Comparison of ENCODE assay signal across 8 cellular contexts in the genomic region with DNA sequence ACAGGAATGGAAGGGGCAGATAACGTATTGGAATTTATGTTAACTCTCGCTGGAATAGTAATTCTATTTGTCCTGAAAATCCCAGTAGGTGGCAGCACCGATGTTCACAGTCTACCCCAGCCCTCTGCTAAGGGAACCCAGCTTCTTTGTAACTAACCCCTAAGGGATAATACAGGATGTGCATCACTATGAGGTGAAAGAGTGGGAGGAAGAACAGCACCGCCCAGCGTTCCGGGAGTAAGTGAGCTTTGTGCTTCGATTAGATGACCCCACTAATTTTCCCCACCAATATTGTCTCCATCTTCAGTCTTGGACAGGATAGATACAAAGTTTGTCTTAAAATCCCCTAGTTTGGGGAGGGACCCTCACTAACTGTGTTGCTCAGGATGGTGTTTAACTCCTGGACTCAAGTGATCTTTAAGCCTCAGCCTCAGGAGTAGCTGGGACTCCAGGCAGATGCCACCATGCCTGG. TPM values are rescaled to one million over a fixed set of nuclear protein-coding genes. Genes with fewer than 3 reads are reported as not detected.
DNase-seq lines count a peak whose midpoint lies in the region; ATAC-seq, FAIRE-seq and TF ChIP-seq lines count a peak whose summit lies in the region.

No MANE protein-coding gene starts in this region.

- SMC1A ChIA-PET in GM12878 (lab: Charles Lee; ENCODE audit: uncharacterized antibody, unreplicated experiment): interaction anchor here (0.6 to 9.8 kb wide), 23 partner anchors 10 to 680 kb away, joined by 3 to 215 read pairs (median 4); partner anchors contain the start of gene FOXJ2

- ATAC-seq in HG02678 (IDR thresholded peaks at IDR 0.05; ENCODE audit: unreplicated experiment) (peak; percentile 85), GM12878 (peak; percentile 92), gastrocnemius medialis (peak; percentile 82)

- intact Hi-C loops in GM12878 (cut with micrococcal nuclease; ENCODE audit: unreplicated experiment) (loop anchor here (1.0 to 10.0 kb wide), 4 partner anchors 38 to 152 kb away; partner anchors contain the start of gene NECAP1), gastrocnemius medialis (cut with DNase I; ENCODE audit: low total_unique reads) (loop anchor here (2.0 kb wide), 1 partner anchor 62 kb away; no protein-coding TSS in a partner anchor)

- whole genome bisulfite sequencing in GM12878 (ENCODE audit: insufficient coverage, insufficient replicate concordance, low lambda C conversion rate, missing lambda C conversion rate): under 1% methylated on average over 7 of the region's 7 CpGs

- TF ChIP-seq RAD21 in GM12878 (IDR thresholded peaks at IDR 0.05; ENCODE audit: insufficient read depth, low read depth, low read length): peak; percentile 79

- peak overlapping the region; percentile 37; the same call in 1 of the 2 replicates for H2AFZ ChIP-seq in GM12878 (ENCODE audit: control insufficient read depth, low read depth, low read length)

- peaks cover 0 to 17% of the 10 kb centered on the region in 2 experiments; a peak in 3 of 4 replicates for H3K36me3 ChIP-seq in GM12878 (ENCODE audit: control insufficient read depth in 2 of 2, insufficient read depth in 2 of 2, low read length in 1 of 2)
- no peaks in the 10 kb centered on the region for H3K36me3 ChIP-seq in gastrocnemius medialis

- TSS peak; percentile 97 for BruUV-seq in GM12878 (replicated peaks; lab: Mats Ljungman, UMichigan)

- peak; percentile 89 for FAIRE-seq in GM12878 (lab: Jason Lieb, UNC)

- TF ChIP-seq CTCF in GM12875 (IDR thresholded peaks at IDR 0.05; ENCODE audit: borderline replicate concordance, insufficient read depth, low read depth, low read length) (peak; percentile 66; the same call in 1 of the 2 replicates), GM12878 (IDR thresholded peaks at IDR 0.05 in 2 of 3, conservative IDR thresholded peaks at IDR 0.05 in 1 of 3; ENCODE audit: control insufficient read depth in 2 of 3, extremely low read depth in 1 of 3, insufficient read depth in 1 of 3, low read depth in 3 of 3, low read length in 3 of 3) (peak; percentile 61 to 77 (median 70); a peak in 5 of 6 replicates), gastrocnemius medialis (IDR thresholded peaks at IDR 0.05 in 4 of 5, conservative IDR thresholded peaks at IDR 0.05 in 1 of 5) (peak; percentile 34 to 54 (median 47))

- POLR2A ChIA-PET in GM12878 (lab: Charles Lee): interaction anchor here (1.0 to 6.3 kb wide), 6 partner anchors 15 to 60 kb away, joined by 3 to 180 read pairs (median 14); no protein-coding TSS in a partner anchor

- H3K27me3 ChIP-seq in GM12878 (replicated peaks in 1 of 2; ENCODE audit: control insufficient read depth in 2 of 2, insufficient read depth in 2 of 2, low read length in 1 of 2) (no peaks in the 10 kb centered on the region), gastrocnemius medialis (peaks cover 0 to 6% (median 0%) of the 10 kb centered on the region in 3 donors)

- H3K27ac ChIP-seq in GM12878 (ENCODE audit: control insufficient read depth, insufficient read depth): peak overlapping the region; percentile 86
- peak overlapping the region; percentile 78 to 88 (median 84) for H3K27ac ChIP-seq in gastrocnemius medialis

- TF ChIP-seq EP300 in GM12878 (IDR thresholded peaks at IDR 0.05; ENCODE audit: borderline replicate concordance in 1 of 2, control insufficient read depth in 1 of 2, low read depth in 2 of 2, low read length in 2 of 2): no peak

- in situ Hi-C loops in GM12878 (cut with MboI) (loop anchor here (5.0 kb wide), 2 partner anchors 34 to 59 kb away; no protein-coding TSS in a partner anchor), gastrocnemius medialis (cut with MboI; ENCODE audit: low sequenced_read_pairs in 4 of 4) (loop anchor here in 1 of 4 donors (10.0 kb wide), 1 partner anchor 62 kb away; no protein-coding TSS in a partner anchor)

- H3K4me1 ChIP-seq in GM12878 (ENCODE audit: control insufficient read depth, insufficient read depth, low read length) (no peaks in the 10 kb centered on the region), gastrocnemius medialis (peaks cover 0 to 10% of the 10 kb centered on the region in 2 donors)

- H3K79me2 ChIP-seq in GM12878 (ENCODE audit: control insufficient read depth, insufficient read depth, low read length): peaks cover 36% of the 10 kb centered on the region

- H3K4me2 ChIP-seq in GM12878 (ENCODE audit: control insufficient read depth, insufficient read depth): peak overlapping the region; percentile 72

- CTCF ChIA-PET in GM12878 (lab: Yijun Ruan, JAX): interaction anchor here (0.6 to 8.1 kb wide), 31 partner anchors 12 to 297 kb away, joined by 3 to 191 read pairs (median 6); partner anchors contain the start of genes CLEC4C and NECAP1

- H3K9me3 ChIP-seq in GM12878 (replicated peaks; ENCODE audit: control insufficient read depth, insufficient read depth, low read length) (no peaks in the 10 kb centered on the region), gastrocnemius medialis (no peaks in the 10 kb centered on the region)

- peak overlapping the region; percentile 88 for H3K9ac ChIP-seq in GM12878 (ENCODE audit: control insufficient read depth, insufficient read depth, low read length)

- RAD21 ChIA-PET in GM12878 (lab: Charles Lee; ENCODE audit: unreplicated experiment): interaction anchor here (0.9 to 6.3 kb wide), 16 partner anchors 10 to 145 kb away, joined by 3 to 169 read pairs (median 8); no protein-coding TSS in a partner anchor

- TF ChIP-seq POLR2A in GM12878 (IDR thresholded peaks at IDR 0.05; ENCODE audit: low read depth, low read length) (no peak), gastrocnemius medialis (IDR thresholded peaks at IDR 0.05) (peak; percentile 36 to 63)

- DNase-seq in NCI-H1105 (lab: John Stamatoyannopoulos, UW) (peak; percentile 58), T-helper 22 cell (ENCODE audit: low read depth) (peak; percentile 64), GM12878 (ENCODE audit: low read depth, low spot score) (peak; percentile 79), gastrocnemius medialis (peak; percentile 53 to 63), cortex of kidney (lab: John Stamatoyannopoulos, UW) (no peak)

- peak overlapping the region; percentile 57 for H3K4me3 ChIP-seq in GM12875 (ENCODE audit: low read depth, low read length)
- H3K4me3 ChIP-seq in GM12878: peak overlapping the region; percentile 83
- H3K4me3 ChIP-seq in iPS-11a (ENCODE audit: low read depth, low read length): peak overlapping the region; percentile 87
- peak overlapping the region; percentile 55 to 73 (median 62) for H3K4me3 ChIP-seq in gastrocnemius medialis

- H4K20me1 ChIP-seq in GM12878 (ENCODE audit: control insufficient read depth, insufficient read depth): no peaks in the 10 kb centered on the region

TF ChIP-seq in GM12878, 131 proteins besides CTCF, POLR2A, EP300 and RAD21 (continues in another document):
- TF ChIP-seq, protein P1, sequence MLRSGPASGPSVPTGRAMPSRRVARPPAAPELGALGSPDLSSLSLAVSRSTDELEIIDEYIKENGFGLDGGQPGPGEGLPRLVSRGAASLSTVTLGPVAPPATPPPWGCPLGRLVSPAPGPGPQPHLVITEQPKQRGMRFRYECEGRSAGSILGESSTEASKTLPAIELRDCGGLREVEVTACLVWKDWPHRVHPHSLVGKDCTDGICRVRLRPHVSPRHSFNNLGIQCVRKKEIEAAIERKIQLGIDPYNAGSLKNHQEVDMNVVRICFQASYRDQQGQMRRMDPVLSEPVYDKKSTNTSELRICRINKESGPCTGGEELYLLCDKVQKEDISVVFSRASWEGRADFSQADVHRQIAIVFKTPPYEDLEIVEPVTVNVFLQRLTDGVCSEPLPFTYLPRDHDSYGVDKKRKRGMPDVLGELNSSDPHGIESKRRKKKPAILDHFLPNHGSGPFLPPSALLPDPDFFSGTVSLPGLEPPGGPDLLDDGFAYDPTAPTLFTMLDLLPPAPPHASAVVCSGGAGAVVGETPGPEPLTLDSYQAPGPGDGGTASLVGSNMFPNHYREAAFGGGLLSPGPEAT (IDR thresholded peaks at IDR 0.05; ENCODE audit: low read depth): 0 out of 2 replicates have a peak, but pooled peaks have one; percentile 30
- TF ChIP-seq RUNX3 (IDR thresholded peaks at IDR 0.05; ENCODE audit: low read length): peak; percentile 51
- TF ChIP-seq, protein P2, sequence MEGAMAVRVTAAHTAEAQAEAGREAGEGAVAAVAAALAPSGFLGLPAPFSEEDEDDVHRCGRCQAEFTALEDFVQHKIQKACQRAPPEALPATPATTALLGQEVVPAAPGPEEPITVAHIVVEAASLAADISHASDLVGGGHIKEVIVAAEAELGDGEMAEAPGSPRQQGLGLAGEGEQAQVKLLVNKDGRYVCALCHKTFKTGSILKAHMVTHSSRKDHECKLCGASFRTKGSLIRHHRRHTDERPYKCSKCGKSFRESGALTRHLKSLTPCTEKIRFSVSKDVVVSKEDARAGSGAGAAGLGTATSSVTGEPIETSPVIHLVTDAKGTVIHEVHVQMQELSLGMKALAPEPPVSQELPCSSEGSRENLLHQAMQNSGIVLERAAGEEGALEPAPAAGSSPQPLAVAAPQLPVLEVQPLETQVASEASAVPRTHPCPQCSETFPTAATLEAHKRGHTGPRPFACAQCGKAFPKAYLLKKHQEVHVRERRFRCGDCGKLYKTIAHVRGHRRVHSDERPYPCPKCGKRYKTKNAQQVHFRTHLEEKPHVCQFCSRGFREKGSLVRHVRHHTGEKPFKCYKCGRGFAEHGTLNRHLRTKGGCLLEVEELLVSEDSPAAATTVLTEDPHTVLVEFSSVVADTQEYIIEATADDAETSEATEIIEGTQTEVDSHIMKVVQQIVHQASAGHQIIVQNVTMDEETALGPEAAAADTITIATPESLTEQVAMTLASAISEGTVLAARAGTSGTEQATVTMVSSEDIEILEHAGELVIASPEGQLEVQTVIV (IDR thresholded peaks at IDR 0.05; ENCODE audit: borderline replicate concordance, partially characterized antibody): no peak
- no peak for TF ChIP-seq DPF2 (IDR thresholded peaks at IDR 0.05)

RNA-seq across cellular contexts. Expression of gene SLC2A3, which starts 2.7 kb away (rescaled TPM):
- 271 and 273 TPM in 2 replicates for total RNA-seq in GM12878 (2013; cell fraction: nucleolus; rRNA removed)
- total RNA-seq in GM12878 (2014; rRNA removed) (7.6 and 11.8 TPM in 2 replicates), GM12878 (2014; rRNA removed; fragmentation: Illumina TruSeq; extraction: Trizol) (14.1 and 15.1 TPM in 2 replicates), GM12878 (2021) (19.7 and 22.4 TPM in 2 replicates), gastrocnemius medialis (10 to 100 TPM; 19.3 to 27.2 (median 23.7) TPM)
- 52.1 TPM for polyA plus RNA-seq in GM12878 (2011; ENCODE audit: low read depth)
- polyA plus RNA-seq in GM12878 (2011; rRNA removed) (66.3 and 82.2 TPM in 2 replicates), GM12878 (2014; fragmentation: Illumina TruSeq; extraction: Trizol) (13.8 and 14.6 TPM in 2 replicates), GM12878 (2014; fragmentation: Nextera tagmentation; extraction: Ambion mirVana) (1 to 10 TPM; 6.6 to 8.5 TPM), GM12878 (2014; rRNA removed) (10.3 and 14.6 TPM in 2 replicates), GM12878 (2016; fragmentation: Nextera tagmentation; extraction: Ambion mirVana) (1 to 10 TPM; 6.5 to 6.6 TPM)
- 36.7 and 58.9 TPM in 2 replicates for polyA plus RNA-seq in GM12878 (2011; cell fraction: cytosol; rRNA removed)
- 31.2 and 46.3 TPM in 2 replicates for polyA plus RNA-seq in GM12878 (2011; cell fraction: nucleus; rRNA removed)
- polyA plus RNA-seq in GM12878 (2012): 22.8 and 53.5 TPM in 2 replicates
- polyA minus RNA-seq in GM12878 (2011; rRNA and poly(A)+ RNA removed): 72.1 and 89.3 TPM in 2 replicates
- 22.3 and 26.5 TPM in 2 replicates for polyA minus RNA-seq in GM12878 (2011; cell fraction: cytosol; rRNA and poly(A)+ RNA removed)
- polyA minus RNA-seq in GM12878 (2011; cell fraction: nucleus; rRNA and poly(A)+ RNA removed): 52.6 and 52.7 TPM in 2 replicates
